In the genomic region with DNA sequence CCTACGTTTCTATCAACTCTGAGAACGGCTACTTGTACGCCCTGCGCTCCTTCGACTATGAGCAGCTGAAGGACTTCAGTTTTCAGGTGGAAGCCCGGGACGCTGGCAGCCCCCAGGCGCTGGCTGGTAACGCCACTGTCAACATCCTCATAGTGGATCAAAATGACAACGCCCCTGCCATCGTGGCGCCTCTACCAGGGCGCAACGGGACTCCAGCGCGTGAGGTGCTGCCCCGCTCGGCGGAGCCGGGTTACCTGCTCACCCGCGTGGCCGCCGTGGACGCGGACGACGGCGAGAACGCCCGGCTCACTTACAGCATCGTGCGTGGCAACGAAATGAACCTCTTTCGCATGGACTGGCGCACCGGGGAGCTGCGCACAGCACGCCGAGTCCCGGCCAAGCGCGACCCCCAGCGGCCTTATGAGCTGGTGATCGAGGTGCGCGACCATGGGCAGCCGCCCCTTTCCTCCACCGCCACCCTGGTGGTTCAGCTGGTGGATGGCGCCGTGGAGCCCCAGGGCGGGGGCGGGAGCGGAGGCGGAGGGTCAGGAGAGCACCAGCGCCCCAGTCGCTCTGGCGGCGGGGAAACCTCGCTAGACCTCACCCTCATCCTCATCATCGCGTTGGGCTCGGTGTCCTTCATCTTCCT, we compare ENCODE assay signal across 10 cellular contexts.
DNase-seq lines count a peak whose midpoint lies in the region; ATAC-seq, FAIRE-seq and TF ChIP-seq lines count a peak whose summit lies in the region.
"Had no signal": no experiment of that assay in that cellular context is flagged by ENCODE, and none has a peak within 500 bp of the region (broad histone marks: within the 10 kb centered on the region; RNA-seq: fewer than 3 reads in every experiment).

No MANE protein-coding gene starts in this region.

- 0 out of 2 replicates have a peak, but pooled peaks cover 6% of the 10 kb centered on the region for H3K4me1 ChIP-seq in ES-I3 (ENCODE audit: insufficient read depth, low read length)

- no peak for ATAC-seq in HG03571 (IDR thresholded peaks at IDR 0.05; ENCODE audit: unreplicated experiment)

- DNase-seq in SHP77 treated with DMSO at 0.1 percent for 48 hours (lab: John Stamatoyannopoulos, UW) (peak; percentile 19), head of caudate nucleus (peak; percentile 60 to 91 (median 79)), retinal pigment epithelial cell (ENCODE audit: low read depth) (no peak), RCC 7860 (ENCODE audit: low spot score) (no peak), DMS79 treated with DMSO at 0.1 percent for 48 hours (lab: John Stamatoyannopoulos, UW) (no peak), Kasumi-1 (lab: John Stamatoyannopoulos, UW) (no peak)
- DNase-seq: naive B cell, NCI-H187 had no signal

- peak overlapping the region; percentile 73; the same call in 1 of the 2 replicates for H3K9ac ChIP-seq in ES-I3 (ENCODE audit: low read depth, low read length)

- intact Hi-C loops in head of caudate nucleus (cut with DNase I) = no loop called here

- H3K9me3 ChIP-seq in ES-I3 (ENCODE audit: control insufficient read depth, insufficient read depth, low read length) = no peaks in the 10 kb centered on the region

- peak; percentile 40 for TF ChIP-seq CTCF in retinal pigment epithelial cell (conservative IDR thresholded peaks at IDR 0.05; ENCODE audit: low read depth, low read length)

- no peaks in the 10 kb centered on the region for H3K36me3 ChIP-seq in ES-I3 (ENCODE audit: insufficient read depth, low read length)

- FAIRE-seq in RCC 7860 (lab: Jason Lieb, UNC) = no peak

- peak overlapping the region; percentile 73 for H3K4me3 ChIP-seq in retinal pigment epithelial cell (ENCODE audit: low read length)

Comparison
In these comparisons a context has a peak if more than half of its experiments do, and no peak if none do; other contexts are left out.
1. DNase-seq: peak in SHP77 treated with DMSO at 0.1 percent for 48 hours (single experiment) and head of caudate nucleus (42 of 42); none in retinal pigment epithelial cell (single experiment), RCC 7860 (single experiment), DMS79 treated with DMSO at 0.1 percent for 48 hours (single experiment) and Kasumi-1 (0 of 2).